ENCODE assay signal across 18 cellular contexts in genomic region chr15:88568589-88568988, GRCh38. TPM values are rescaled to one million over a fixed set of nuclear protein-coding genes. Genes with fewer than 3 reads are reported as not detected.
DNase-seq lines count a peak whose midpoint lies in the region; ATAC-seq and TF ChIP-seq lines count a peak whose summit lies in the region.
"Had no signal": no experiment of that assay in that cellular context is flagged by ENCODE, and none has a peak within 500 bp of the region (broad histone marks: within the 10 kb centered on the region; RNA-seq: fewer than 3 reads in every experiment).

No MANE protein-coding gene starts in this region.

- peak; percentile 52 for DNase-seq in GM04504 (ENCODE audit: low read depth)
- DNase-seq in endodermal cell, result no peak
- DNase-seq in GM23338 (ENCODE audit: low spot score), result no peak
- DNase-seq in activated gamma-delta T cell treated with Interleukin-2 at 50 U/mL for 16 hours, result no peak
- DNase-seq in Right ventricle myocardium inferior (ENCODE audit: missing footprints), result no peak
- DNase-seq in activated CD4-positive, alpha-beta T cell treated with anti-CD3 and anti-CD28 coated beads, Interleukin-2, amount 50 U/mL, for 48 hours, result no peak
- DNase-seq: Kasumi-1, NCI-H1105 treated with DMSO at 0.1 percent for 48 hours, NCI-H146, NCI-H1930, NCI-H446, NCI-H524 treated with DMSO at 0.1 percent for 48 hours, NCI-H774, SK-N-SH, SW 1271 had no signal

- H3K4me1 ChIP-seq in endodermal cell (ENCODE audit: control insufficient read depth, insufficient read depth, low read length) (peaks cover 33% of the 10 kb centered on the region), GM23338 (ENCODE audit: insufficient read depth) (no peaks in the 10 kb centered on the region; the same call in 1 of the 2 replicates)

- H3K27ac ChIP-seq in endodermal cell (ENCODE audit: low read depth, low read length), result no peak overlapping the region
- H3K27ac ChIP-seq in neural cell (ENCODE audit: low read length), result peak overlapping the region; percentile 37
- H3K27ac ChIP-seq in GM23338 (ENCODE audit: low read depth), result no peak overlapping the region

- H3K27ac Mint-ChIP-seq in endodermal cell (peak overlapping the region; percentile 52), GM23338 (no peak overlapping the region)

- H4K20me1 ChIP-seq in neural cell (ENCODE audit: insufficient read depth), result no peaks in the 10 kb centered on the region
- H4K20me1 ChIP-seq in GM23338 (replicated peaks; ENCODE audit: insufficient read depth), result no peaks in the 10 kb centered on the region

- H3K4me2 ChIP-seq in neural cell (ENCODE audit: low read length) (no peak overlapping the region), GM23338 (no peak overlapping the region)
- H3K4me2 ChIP-seq: SK-N-SH had no signal

- H3K4me3 ChIP-seq in endodermal cell (ENCODE audit: low read length) (no peak overlapping the region), neural cell (ENCODE audit: low read length) (no peak overlapping the region), GM23338 (no peak overlapping the region)
- H3K4me3 ChIP-seq: GM12878 had no signal

- H3K4me1 Mint-ChIP-seq in endodermal cell (peaks cover 59% of the 10 kb centered on the region), GM23338 (no peaks in the 10 kb centered on the region; the same call in 1 of the 3 replicates)

- H3K9me3 Mint-ChIP-seq in endodermal cell, result no peaks in the 10 kb centered on the region
- H3K9me3 Mint-ChIP-seq in GM23338, result no peaks in the 10 kb centered on the region

- H3K79me2 ChIP-seq in neural cell (replicated peaks; ENCODE audit: insufficient read depth, low read length), result no peaks in the 10 kb centered on the region
- no peaks in the 10 kb centered on the region for H3K79me2 ChIP-seq in GM23338 (replicated peaks; ENCODE audit: insufficient read depth)

- TF ChIP-seq CTCF in endodermal cell (conservative IDR thresholded peaks at IDR 0.05) (no peak), neural cell (IDR thresholded peaks at IDR 0.05; ENCODE audit: poor library complexity, severe bottlenecking) (no peak), GM23338 (conservative IDR thresholded peaks at IDR 0.05; ENCODE audit: low read depth in 2 of 2) (no peak)

- H2AFZ ChIP-seq in neural cell (ENCODE audit: low read depth, low read length), result no peak overlapping the region
- H2AFZ ChIP-seq in GM23338, result no peak overlapping the region

- H3K36me3 Mint-ChIP-seq in endodermal cell (ENCODE audit: low read depth), result peaks cover 26% of the 10 kb centered on the region
- H3K36me3 Mint-ChIP-seq in GM23338 (ENCODE audit: low read depth), result no peaks in the 10 kb centered on the region

- H3K9me3 ChIP-seq in endodermal cell (ENCODE audit: control insufficient read depth, low read length), result no peaks in the 10 kb centered on the region
- H3K9me3 ChIP-seq in neural cell (ENCODE audit: low read length), result no peaks in the 10 kb centered on the region
- H3K9me3 ChIP-seq: SK-N-SH had no signal

- no peaks in the 10 kb centered on the region for H3K27me3 Mint-ChIP-seq in endodermal cell (ENCODE audit: insufficient read depth)
- H3K27me3 Mint-ChIP-seq in GM23338 (ENCODE audit: insufficient read depth, low read depth, poor library complexity), result peaks cover 2% of the 10 kb centered on the region

- H3K4me3 Mint-ChIP-seq in endodermal cell (no peak overlapping the region), GM23338 (no peak overlapping the region)

- H3K36me3 ChIP-seq in endodermal cell (ENCODE audit: control insufficient read depth, insufficient read depth, low read length) (peaks cover 79% of the 10 kb centered on the region), neural cell (ENCODE audit: insufficient read depth, low read length) (no peaks in the 10 kb centered on the region), GM23338 (ENCODE audit: insufficient read depth) (no peaks in the 10 kb centered on the region)

- intact Hi-C loops in Right ventricle myocardium inferior (cut with DNase I), result no loop called here

- H3K27me3 ChIP-seq in endodermal cell (ENCODE audit: control insufficient read depth, insufficient read depth, low read length, poor library complexity, severe bottlenecking) (no peaks in the 10 kb centered on the region), neural cell (ENCODE audit: insufficient read depth, low read depth, low read length) (no peaks in the 10 kb centered on the region), GM23338 (ENCODE audit: insufficient read depth) (no peaks in the 10 kb centered on the region)

- H3K9me2 ChIP-seq in neural cell (ENCODE audit: insufficient read depth, low read length) (no peaks in the 10 kb centered on the region), GM23338 (ENCODE audit: insufficient read depth) (no peaks in the 10 kb centered on the region)
- H3K9me2 ChIP-seq: SK-N-SH had no signal

- TF ChIP-seq RAD21 in neural cell (conservative IDR thresholded peaks at IDR 0.05), result no peak

- no peaks in the 10 kb centered on the region for H3F3A ChIP-seq in neural cell (ENCODE audit: insufficient read depth, low read length, poor library complexity, severe bottlenecking)
- no peaks in the 10 kb centered on the region for H3F3A ChIP-seq in GM23338 (replicated peaks; ENCODE audit: low read depth)

- no peak for TF ChIP-seq EP300 in neural cell (conservative IDR thresholded peaks at IDR 0.05; ENCODE audit: poor library complexity, severe bottlenecking)

- H3K9ac ChIP-seq in endodermal cell (ENCODE audit: extremely low read depth, low read length, poor library complexity, severe bottlenecking) (no peak overlapping the region), neural cell (ENCODE audit: low read length) (no peak overlapping the region)
- H3K9ac ChIP-seq: SK-N-SH had no signal

- ATAC-seq in GM23338, result no peak
- ATAC-seq in Right ventricle myocardium inferior, result no peak
- ATAC-seq: GM12878, HCT116 had no signal

- WGBS in endodermal cell (ENCODE audit: insufficient coverage in 1 of 2, insufficient read length in 1 of 2), 2 experiments, result 87 to 89% methylated on average over 4 to 6 of the region's 6 CpGs

TF ChIP-seq in neural cell, 6 proteins besides CTCF, POLR2A, EP300 and RAD21 (continues in another document):
- TF ChIP-seq TAF1 (IDR thresholded peaks at IDR 0.05; ENCODE audit: low read depth), result no peak
- TF ChIP-seq SMC3 (conservative IDR thresholded peaks at IDR 0.05; ENCODE audit: poor library complexity), result no peak
- no peak for TF ChIP-seq MXI1 (conservative IDR thresholded peaks at IDR 0.05; ENCODE audit: poor library complexity, severe bottlenecking)
- TF ChIP-seq EZH2 (IDR thresholded peaks at IDR 0.05; ENCODE audit: borderline replicate concordance, insufficient read depth, low read length, poor library complexity, severe bottlenecking), result no peak
- no peak for TF ChIP-seq POLR2AphosphoS5 (IDR thresholded peaks at IDR 0.05)

TF ChIP-seq in GM23338, 12 proteins besides CTCF, POLR2A, EP300 and RAD21 (continues in another document):
- TF ChIP-seq POLR2AphosphoS5 (IDR thresholded peaks at IDR 0.05; ENCODE audit: low read depth), result no peak
- TF ChIP-seq REST (IDR thresholded peaks at IDR 0.05; ENCODE audit: unreplicated experiment), result no peak
- TF ChIP-seq NANOG (IDR thresholded peaks at IDR 0.05; ENCODE audit: borderline replicate concordance), result no peak
- TF ChIP-seq ETS1 (IDR thresholded peaks at IDR 0.05), result no peak
- TF ChIP-seq ZNF114 (CRISPR knock-in tag; IDR thresholded peaks at IDR 0.05), result no peak
- no peak for TF ChIP-seq ZNF331 (CRISPR knock-in tag; IDR thresholded peaks at IDR 0.05; ENCODE audit: low read depth)

RNA-seq across cellular contexts. Expression of gene DET1, which starts 22.1 kb away (rescaled TPM):
- 1 to 10 TPM; 4.4 to 4.8 TPM for total RNA-seq in endodermal cell
- 16.8 TPM for polyA plus RNA-seq in endodermal cell (2013, experiment 1 of 2)
- 14.2 TPM for polyA plus RNA-seq in endodermal cell (2013, experiment 2 of 2)
- polyA plus RNA-seq in neural cell, result 12.9 and 16.7 TPM in 2 replicates
- polyA minus RNA-seq in neural cell, result 23.1 and 25.4 TPM in 2 replicates
- 6.6 and 8.6 TPM in 2 replicates for total RNA-seq in GM23338 (2014; rRNA removed; shearing (Covaris generic))
- polyA plus RNA-seq in GM23338 (2016; fragmentation: Nextera tagmentation; extraction: Ambion mirVana), result 4.2 and 5.5 TPM in 2 replicates
- total RNA-seq in Right ventricle myocardium inferior, result 6.5 TPM

RNA-seq across cellular contexts. Expression of gene AEN, which starts 52.6 kb away (rescaled TPM):
- total RNA-seq in endodermal cell, result 10 to 100 TPM; 64.7 to 76.4 TPM
- polyA plus RNA-seq in endodermal cell (2013, experiment 1 of 2), result 43.9 TPM
- polyA plus RNA-seq in endodermal cell (2013, experiment 2 of 2), result 42.6 TPM
- 17.2 and 21.3 TPM in 2 replicates for polyA plus RNA-seq in neural cell
- polyA minus RNA-seq in neural cell, result 21.9 and 24.1 TPM in 2 replicates
- total RNA-seq in GM23338 (2014; rRNA removed; shearing (Covaris generic)), result 218 and 220 TPM in 2 replicates
- 76.6 and 82.3 TPM in 2 replicates for polyA plus RNA-seq in GM23338 (2016; fragmentation: Nextera tagmentation; extraction: Ambion mirVana)
- total RNA-seq in Right ventricle myocardium inferior, result 12.0 TPM
